23 cellular contexts compared by ENCODE assay signal in genomic region chr7:44569958-44570357, GRCh38. TPM values are rescaled to one million over a fixed set of nuclear protein-coding genes. Genes with fewer than 3 reads are reported as not detected.
DNase-seq lines count a peak whose midpoint lies in the region; ATAC-seq, FAIRE-seq and TF ChIP-seq lines count a peak whose summit lies in the region.
"Had no signal": no experiment of that assay in that cellular context is flagged by ENCODE, and none has a peak within 500 bp of the region (broad histone marks: within the 10 kb centered on the region; RNA-seq: fewer than 3 reads in every experiment).

No MANE protein-coding gene starts in this region.

- H3K27ac Mint-ChIP-seq in CD8-positive, alpha-beta T cell = peak overlapping the region; percentile 49
- no peak overlapping the region for H3K27ac Mint-ChIP-seq in HFFc6

- no peak overlapping the region for H3K56ac ChIP-seq in IMR-90 (ENCODE audit: extremely low read depth, insufficient read depth, low read length)

- H3K36me3 Mint-ChIP-seq in CD8-positive, alpha-beta T cell = peaks cover 89% of the 10 kb centered on the region
- peaks cover 59% of the 10 kb centered on the region for H3K36me3 Mint-ChIP-seq in HFFc6 (ENCODE audit: low read depth)

- no peaks in the 10 kb centered on the region for H3K27me3 ChIP-seq in CD8-positive, alpha-beta T cell (ENCODE audit: insufficient read depth, low read length)
- H3K27me3 ChIP-seq in IMR-90 (ENCODE audit: control insufficient read depth, insufficient read depth, low read length) = no peaks in the 10 kb centered on the region
- no peaks in the 10 kb centered on the region for H3K27me3 ChIP-seq in GM12878 (replicated peaks in 1 of 2; ENCODE audit: control insufficient read depth in 2 of 2, insufficient read depth in 2 of 2, low read length in 1 of 2)

- intact Hi-C loops in CD8-positive, alpha-beta T cell (cut with DNase I, micrococcal nuclease) = loop anchor here in 1 of 2 experiments (5.0 to 10.0 kb wide), 2 partner anchors 583 to 1635 kb away; partner anchors contain the start of genes MRPL32 and PSMA2
- intact Hi-C loops in IMR-90 (cut with micrococcal nuclease) (no loop called here), GM12878 (cut with micrococcal nuclease; ENCODE audit: unreplicated experiment) (no loop called here)

- no peak overlapping the region for H3K4me3 Mint-ChIP-seq in CD8-positive, alpha-beta T cell
- no peak overlapping the region for H3K4me3 Mint-ChIP-seq in HFFc6

- H2AFZ ChIP-seq in IMR-90 (replicated peaks; ENCODE audit: low read length, poor library complexity) (no peak overlapping the region), GM12878 (ENCODE audit: control insufficient read depth, low read depth, low read length) (no peak overlapping the region)

- TF ChIP-seq POLR2A in IMR-90 (IDR thresholded peaks at IDR 0.05; ENCODE audit: low read depth, low read length) = no peak
- no peak for TF ChIP-seq POLR2A in GM12878 (IDR thresholded peaks at IDR 0.05; ENCODE audit: low read depth, low read length)

- H3K4me2 ChIP-seq in IMR-90 (ENCODE audit: low read depth, low read length) (no peak overlapping the region), GM12878 (ENCODE audit: control insufficient read depth, insufficient read depth) (no peak overlapping the region)

- no peaks in the 10 kb centered on the region for H3K27me3 Mint-ChIP-seq in CD8-positive, alpha-beta T cell (ENCODE audit: low read depth)
- H3K27me3 Mint-ChIP-seq in HFFc6 (ENCODE audit: insufficient read depth) = no peaks in the 10 kb centered on the region
- H3K27me3 Mint-ChIP-seq: CD4-positive, CD25-positive, alpha-beta regulatory T cell had no signal

- ATAC-seq in CD8-positive, alpha-beta T cell = no peak
- ATAC-seq in IMR-90 (ENCODE audit: low read depth) = no peak
- ATAC-seq in GM12878 = no peak
- no peak for ATAC-seq in left lobe of liver
- ATAC-seq in GM21529 (IDR thresholded peaks at IDR 0.05; ENCODE audit: unreplicated experiment) = no peak
- ATAC-seq in GM19455 (IDR thresholded peaks at IDR 0.05; ENCODE audit: unreplicated experiment) = no peak

- H3K9me3 ChIP-seq in CD8-positive, alpha-beta T cell (ENCODE audit: low read length) = no peaks in the 10 kb centered on the region
- H3K9me3 ChIP-seq in IMR-90 (ENCODE audit: control insufficient read depth, insufficient read depth, low read length) = no peaks in the 10 kb centered on the region
- H3K9me3 ChIP-seq in GM12878 (replicated peaks; ENCODE audit: control insufficient read depth, insufficient read depth, low read length) = no peaks in the 10 kb centered on the region
- H3K9me3 ChIP-seq: Caco-2 had no signal

- H3K9ac ChIP-seq in IMR-90 (ENCODE audit: low read depth, low read length) (no peak overlapping the region), GM12878 (ENCODE audit: control insufficient read depth, insufficient read depth, low read length) (no peak overlapping the region)

- peaks cover 35% of the 10 kb centered on the region for H3K79me2 ChIP-seq in GM12878 (ENCODE audit: control insufficient read depth, insufficient read depth, low read length)

- no peak overlapping the region for H4K5ac ChIP-seq in IMR-90 (ENCODE audit: low read depth, low read length)

- H4K8ac ChIP-seq in IMR-90 (ENCODE audit: low read depth in 2 of 2, low read length in 2 of 2) = no peak overlapping the region

- H3K18ac ChIP-seq in IMR-90 (ENCODE audit: low read depth, low read length) = no peak overlapping the region

- no peak overlapping the region for H3K14ac ChIP-seq in IMR-90 (replicated peaks; ENCODE audit: low read depth, low read length)

- no peak overlapping the region for H3K4ac ChIP-seq in IMR-90 (ENCODE audit: low read depth, low read length)

- no peak overlapping the region for H2BK5ac ChIP-seq in IMR-90 (ENCODE audit: low read depth, low read length, poor library complexity, severe bottlenecking)

- CTCF ChIA-PET in CD8-positive, alpha-beta T cell (lab: Charles Lee) = interaction anchor here (0.8 to 2.3 kb wide), 5 partner anchors 11 to 351 kb away, joined by 3 to 8 read pairs (median 4); no protein-coding TSS in a partner anchor
- CTCF ChIA-PET in IMR-90 (lab: Yijun Ruan, JAX) = no interaction called here
- CTCF ChIA-PET in GM12878 (lab: Yijun Ruan, JAX) = interaction anchor here (1.2 to 2.0 kb wide), 3 partner anchors 9 to 329 kb away, joined by 4 to 6 read pairs (median 6); no protein-coding TSS in a partner anchor

- in situ Hi-C loops in IMR-90 (cut with MboI; ENCODE audit: low sequenced_read_pairs) (loop anchor here (10.0 kb wide), 1 partner anchor 325 kb away; no protein-coding TSS in a partner anchor), GM12878 (cut with MboI) (no loop called here)

- dilution Hi-C loops in IMR-90 (cut with HindIII; ENCODE audit: low sequenced_read_pairs, unreplicated experiment) = no loop called here

- H3K9me3 Mint-ChIP-seq in CD8-positive, alpha-beta T cell = no peaks in the 10 kb centered on the region
- H3K9me3 Mint-ChIP-seq in HFFc6 = no peaks in the 10 kb centered on the region
- H3K9me3 Mint-ChIP-seq: CD4-positive, CD25-positive, alpha-beta regulatory T cell had no signal

- no peak for TF ChIP-seq CTCF in CD8-positive, alpha-beta T cell (IDR thresholded peaks at IDR 0.05)
- TF ChIP-seq CTCF in IMR-90 (conservative IDR thresholded peaks at IDR 0.05; ENCODE audit: low read depth, low read length) (no peak), GM12878 (IDR thresholded peaks at IDR 0.05 in 2 of 3, conservative IDR thresholded peaks at IDR 0.05 in 1 of 3; ENCODE audit: control insufficient read depth in 2 of 3, extremely low read depth in 1 of 3, insufficient read depth in 1 of 3, low read depth in 3 of 3, low read length in 3 of 3) (no peak), HFFc6 (IDR thresholded peaks at IDR 0.05) (no peak)

- H3K4me1 ChIP-seq in CD8-positive, alpha-beta T cell (ENCODE audit: insufficient read depth, low read length) = peaks cover 24% of the 10 kb centered on the region
- H3K4me1 ChIP-seq in IMR-90 (ENCODE audit: control insufficient read depth, insufficient read depth, low read length) (peaks cover 5% of the 10 kb centered on the region), GM12878 (ENCODE audit: control insufficient read depth, insufficient read depth, low read length) (peaks cover 9% of the 10 kb centered on the region)

- peaks cover 63% of the 10 kb centered on the region for H3K36me3 ChIP-seq in CD8-positive, alpha-beta T cell (ENCODE audit: insufficient read depth, low read length)
- H3K36me3 ChIP-seq in IMR-90 (ENCODE audit: control insufficient read depth, insufficient read depth, low read length) = peaks cover 69% of the 10 kb centered on the region
- peaks cover 39 to 57% of the 10 kb centered on the region in 2 experiments for H3K36me3 ChIP-seq in GM12878 (ENCODE audit: control insufficient read depth in 2 of 2, insufficient read depth in 2 of 2, low read length in 1 of 2)

- no peak overlapping the region for H3K27ac ChIP-seq in CD8-positive, alpha-beta T cell (ENCODE audit: low read depth, low read length)
- H3K27ac ChIP-seq in IMR-90 (ENCODE audit: insufficient read depth, low read length) (no peak overlapping the region), GM12878 (ENCODE audit: control insufficient read depth, insufficient read depth) (no peak overlapping the region)

- FAIRE-seq in GM12878 (lab: Jason Lieb, UNC) = no peak
- FAIRE-seq: GM12891, H1 had no signal

- WGBS in IMR-90 (ENCODE audit: extremely low coverage in 2 of 2, insufficient read length in 1 of 2), 2 experiments = 93% methylated on average over 5 of the region's 9 CpGs; no CpG with 5 or more reads in 1 of the 2 experiments
- WGBS in GM12878 (ENCODE audit: insufficient coverage, insufficient replicate concordance, low lambda C conversion rate, missing lambda C conversion rate) = 93% methylated on average over 9 of the region's 9 CpGs

- no peak overlapping the region for H2AK5ac ChIP-seq in IMR-90 (ENCODE audit: low read depth, low read length)

- BruUV-seq in IMR-90 (replicated peaks; lab: Mats Ljungman, UMichigan) (no TSS peak), GM12878 (replicated peaks; lab: Mats Ljungman, UMichigan) (no TSS peak)

- no peak overlapping the region for H4K91ac ChIP-seq in IMR-90 (ENCODE audit: insufficient read depth, low read depth, low read length)

- SMC1A ChIA-PET in GM12878 (lab: Charles Lee; ENCODE audit: uncharacterized antibody, unreplicated experiment) = interaction anchor here (2.1 kb wide), 1 partner anchor 37 kb away, joined by 6 read pairs; the partner anchor contains the start of gene OGDH

- TF ChIP-seq EP300 in GM12878 (IDR thresholded peaks at IDR 0.05; ENCODE audit: borderline replicate concordance in 1 of 2, control insufficient read depth in 1 of 2, low read depth in 2 of 2, low read length in 2 of 2) = no peak

- peaks cover 43% of the 10 kb centered on the region for H3K4me1 Mint-ChIP-seq in CD8-positive, alpha-beta T cell (ENCODE audit: low read depth)
- peaks cover 28% of the 10 kb centered on the region for H3K4me1 Mint-ChIP-seq in HFFc6 (ENCODE audit: low read depth)

- POLR2A ChIA-PET in CD8-positive, alpha-beta T cell (lab: Charles Lee) = interaction anchor here (0.9 to 1.7 kb wide), 2 partner anchors 12 to 36 kb away, joined by 3 to 7 read pairs; partner anchors contain the start of genes OGDH and TMED4
- POLR2A ChIA-PET in IMR-90 (lab: Charles Lee; ENCODE audit: unreplicated experiment) = no interaction called here
- POLR2A ChIA-PET in GM12878 (lab: Charles Lee) = interaction anchor here (0.6 kb wide), 1 partner anchor 189 kb away, joined by 5 read pairs; no protein-coding TSS in a partner anchor

- peaks cover 13% of the 10 kb centered on the region for H3K9me1 ChIP-seq in IMR-90 (ENCODE audit: insufficient read depth, low read length)

- peaks cover 46 to 67% of the 10 kb centered on the region in 2 experiments for H3K79me1 ChIP-seq in IMR-90 (ENCODE audit: low read depth in 1 of 2, low read length in 2 of 2)

- DNase-seq in CD8-positive, alpha-beta T cell = no peak
- DNase-seq in IMR-90 (no peak), GM12878 (ENCODE audit: low read depth, low spot score) (no peak), left lobe of liver (ENCODE audit: low spot score) (peak; percentile 35), HFFc6 (no peak), OCI-M1 (lab: John Stamatoyannopoulos, UW) (no peak)
- DNase-seq: Caco-2; CD4-positive, CD25-positive, alpha-beta regulatory T cell; DND-41; KG1; NCI-H1092; NCI-H1436; NCI-H187 treated with DMSO at 0.1 percent for 48 hours; NCI-H2107; NCI-H446 treated with DMSO at 0.1 percent for 48 hours; NCI-H526 treated with DMSO at 0.1 percent for 48 hours; Right ventricle myocardium superior had no signal

- RAD21 ChIA-PET in GM12878 (lab: Charles Lee; ENCODE audit: unreplicated experiment) = no interaction called here

- no peak overlapping the region for H2BK20ac ChIP-seq in IMR-90 (ENCODE audit: low read depth, low read length)

- H3K23ac ChIP-seq in IMR-90 (ENCODE audit: low read depth, low read length) = no peak overlapping the region

- H2BK15ac ChIP-seq in IMR-90 (ENCODE audit: low read depth, low read length) = no peak overlapping the region

- no peak overlapping the region for H2BK120ac ChIP-seq in IMR-90 (ENCODE audit: low read depth, low read length)

- H3K4me3 ChIP-seq in CD8-positive, alpha-beta T cell (ENCODE audit: low read depth, low read length) = no peak overlapping the region
- H3K4me3 ChIP-seq in IMR-90 (ENCODE audit: insufficient read depth, low read depth, low read length) (no peak overlapping the region), GM12878 (no peak overlapping the region)

- H4K20me1 ChIP-seq in IMR-90 (ENCODE audit: insufficient read depth, low read length) (peaks cover 18% of the 10 kb centered on the region), GM12878 (ENCODE audit: control insufficient read depth, insufficient read depth) (no peaks in the 10 kb centered on the region; the same call in 1 of the 2 replicates)

- H2AK9ac ChIP-seq in IMR-90 (replicated peaks; ENCODE audit: low read depth, low read length, poor library complexity) = no peak overlapping the region

- no peak for TF ChIP-seq RAD21 in IMR-90 (IDR thresholded peaks at IDR 0.05; ENCODE audit: low read length)
- TF ChIP-seq RAD21 in GM12878 (IDR thresholded peaks at IDR 0.05; ENCODE audit: insufficient read depth, low read depth, low read length) = no peak

RNA-seq across cellular contexts. Expression of gene DDX56, which starts 3.8 kb away (rescaled TPM):
- total RNA-seq in CD8-positive, alpha-beta T cell = 100 to 1,000 TPM; 140 to 141 TPM
- total RNA-seq in IMR-90 (2012; rRNA removed) = 56.9 and 67.7 TPM in 2 replicates
- polyA plus RNA-seq in IMR-90 (2012; rRNA removed) = 58.2 and 59.4 TPM in 2 replicates
- polyA plus RNA-seq in IMR-90 (2012; cell fraction: cytosol; rRNA removed) = 30.4 and 32.4 TPM in 2 replicates
- polyA plus RNA-seq in IMR-90 (2012; cell fraction: nucleus; rRNA removed; ENCODE audit: low replicate concordance) = 167 and 209 TPM in 2 replicates
- 56.8 and 76.3 TPM in 2 replicates for total RNA-seq in GM12878 (2013; cell fraction: nucleolus; rRNA removed)
- total RNA-seq in GM12878 (2014; rRNA removed) = 93.2 and 97.4 TPM in 2 replicates
- total RNA-seq in GM12878 (2014; rRNA removed; fragmentation: Illumina TruSeq; extraction: Trizol) = 51.5 and 52.1 TPM in 2 replicates
- 86.3 and 92.4 TPM in 2 replicates for total RNA-seq in GM12878 (2021)
- polyA plus RNA-seq in GM12878 (2011; ENCODE audit: low read depth) = 40.2 TPM
- polyA plus RNA-seq in GM12878 (2011; rRNA removed) = 56.0 and 82.9 TPM in 2 replicates
- polyA plus RNA-seq in GM12878 (2011; cell fraction: cytosol; rRNA removed) = 85.7 and 112 TPM in 2 replicates
- polyA plus RNA-seq in GM12878 (2011; cell fraction: nucleus; rRNA removed) = 182 and 194 TPM in 2 replicates
- polyA plus RNA-seq in GM12878 (2012) = 57.3 and 65.1 TPM in 2 replicates
- polyA plus RNA-seq in GM12878 (2014; fragmentation: Illumina TruSeq; extraction: Trizol) = 39.1 and 78.1 TPM in 2 replicates
- 10 to 100 TPM; 19.8 to 48.3 TPM for polyA plus RNA-seq in GM12878 (2014; fragmentation: Nextera tagmentation; extraction: Ambion mirVana)
- 79.6 and 93.8 TPM in 2 replicates for polyA plus RNA-seq in GM12878 (2014; rRNA removed)
- 100 to 1,000 TPM; 127 to 136 TPM for polyA plus RNA-seq in GM12878 (2016; fragmentation: Nextera tagmentation; extraction: Ambion mirVana)
- polyA minus RNA-seq in GM12878 (2011; rRNA and poly(A)+ RNA removed) = 75.0 and 100 TPM in 2 replicates
- 26.6 and 29.3 TPM in 2 replicates for polyA minus RNA-seq in GM12878 (2011; cell fraction: cytosol; rRNA and poly(A)+ RNA removed)
- polyA minus RNA-seq in GM12878 (2011; cell fraction: nucleus; rRNA and poly(A)+ RNA removed) = 51.5 and 87.5 TPM in 2 replicates
- total RNA-seq in left lobe of liver = 32.9 TPM
- total RNA-seq in HFFc6 (2021; fragmentation: NEBNext Ultra II Directional; extraction: Animal tissue kit (Norgen Biotek cat#: 25700)) = 10 to 100 TPM; 62.2 to 81.9 (median 70.1) TPM

RNA-seq across cellular contexts. Expression of gene TMED4, which starts 12.1 kb away (rescaled TPM):
- total RNA-seq in CD8-positive, alpha-beta T cell = 100 to 1,000 TPM; 115 to 120 TPM
- total RNA-seq in IMR-90 (2012; rRNA removed) (68.0 and 92.7 TPM in 2 replicates), GM12878 (2014; rRNA removed) (71.3 and 75.3 TPM in 2 replicates), GM12878 (2014; rRNA removed; fragmentation: Illumina TruSeq; extraction: Trizol) (39.1 and 41.4 TPM in 2 replicates), GM12878 (2021) (41.6 and 48.1 TPM in 2 replicates), left lobe of liver (45.5 TPM)
- polyA plus RNA-seq in IMR-90 (2012; rRNA removed) (57.3 and 58.6 TPM in 2 replicates), GM12878 (2011; rRNA removed) (67.1 and 69.8 TPM in 2 replicates), GM12878 (2014; fragmentation: Illumina TruSeq; extraction: Trizol) (37.3 and 38.9 TPM in 2 replicates), GM12878 (2014; fragmentation: Nextera tagmentation; extraction: Ambion mirVana) (10 to 100 TPM; 20.8 to 21.0 TPM), GM12878 (2014; rRNA removed) (48.1 and 53.9 TPM in 2 replicates), GM12878 (2016; fragmentation: Nextera tagmentation; extraction: Ambion mirVana) (10 to 100 TPM; 55.6 to 57.4 TPM)
- polyA plus RNA-seq in IMR-90 (2012; cell fraction: cytosol; rRNA removed) = 44.5 and 118 TPM in 2 replicates
- 104 and 122 TPM in 2 replicates for polyA plus RNA-seq in IMR-90 (2012; cell fraction: nucleus; rRNA removed; ENCODE audit: low replicate concordance)
- total RNA-seq in GM12878 (2013; cell fraction: nucleolus; rRNA removed) = 141 and 178 TPM in 2 replicates
- 49.3 TPM for polyA plus RNA-seq in GM12878 (2011; ENCODE audit: low read depth)
- 82.6 and 87.1 TPM in 2 replicates for polyA plus RNA-seq in GM12878 (2011; cell fraction: cytosol; rRNA removed)
- 70.6 and 72.2 TPM in 2 replicates for polyA plus RNA-seq in GM12878 (2011; cell fraction: nucleus; rRNA removed)
- 51.2 and 51.5 TPM in 2 replicates for polyA plus RNA-seq in GM12878 (2012)
- 58.4 and 72.4 TPM in 2 replicates for polyA minus RNA-seq in GM12878 (2011; rRNA and poly(A)+ RNA removed)
- 28.4 and 31.1 TPM in 2 replicates for polyA minus RNA-seq in GM12878 (2011; cell fraction: cytosol; rRNA and poly(A)+ RNA removed)
- 33.5 and 53.0 TPM in 2 replicates for polyA minus RNA-seq in GM12878 (2011; cell fraction: nucleus; rRNA and poly(A)+ RNA removed)
- 10 to 100 TPM; 73.7 to 89.7 (median 80.7) TPM for total RNA-seq in HFFc6 (2021; fragmentation: NEBNext Ultra II Directional; extraction: Animal tissue kit (Norgen Biotek cat#: 25700))

RNA-seq across cellular contexts. Expression of gene NPC1L1, which starts 28.8 kb away (rescaled TPM):
- total RNA-seq in CD8-positive, alpha-beta T cell = under 1 TPM in 1 of 2 experiments, not detected in 1; 0.06 TPM
- not detected in 2 replicates for total RNA-seq in IMR-90 (2012; rRNA removed)
- 0.03 and 0.07 TPM in 2 replicates for polyA plus RNA-seq in IMR-90 (2012; rRNA removed)
- polyA plus RNA-seq in IMR-90 (2012; cell fraction: cytosol; rRNA removed) = 0.08 TPM in 1 of 2 replicates, not detected in the other
- polyA plus RNA-seq in IMR-90 (2012; cell fraction: nucleus; rRNA removed; ENCODE audit: low replicate concordance) = 0.09 and 0.10 TPM in 2 replicates
- total RNA-seq in GM12878 (2013; cell fraction: nucleolus; rRNA removed) = 0.15 TPM in 1 of 2 replicates, not detected in the other
- total RNA-seq in GM12878 (2014; rRNA removed) = 0.11 TPM in 1 of 2 replicates, not detected in the other
- total RNA-seq in GM12878 (2014; rRNA removed; fragmentation: Illumina TruSeq; extraction: Trizol) = not detected in 2 replicates
- 0.08 TPM in 1 of 2 replicates, not detected in the other for total RNA-seq in GM12878 (2021)
- polyA plus RNA-seq in GM12878 (2011; ENCODE audit: low read depth) = not detected
- polyA plus RNA-seq in GM12878 (2011; rRNA removed) = 0.37 and 0.90 TPM in 2 replicates
- polyA plus RNA-seq in GM12878 (2011; cell fraction: cytosol; rRNA removed) = 0.87 and 1.0 TPM in 2 replicates
- 4.4 and 6.9 TPM in 2 replicates for polyA plus RNA-seq in GM12878 (2011; cell fraction: nucleus; rRNA removed)
- 0.01 and 0.03 TPM in 2 replicates for polyA plus RNA-seq in GM12878 (2012)
- polyA plus RNA-seq in GM12878 (2014; fragmentation: Illumina TruSeq; extraction: Trizol) = 0.01 TPM in 1 of 2 replicates, not detected in the other
- polyA plus RNA-seq in GM12878 (2014; fragmentation: Nextera tagmentation; extraction: Ambion mirVana) = not detected
- 0.03 TPM in 1 of 2 replicates, not detected in the other for polyA plus RNA-seq in GM12878 (2014; rRNA removed)
- polyA plus RNA-seq in GM12878 (2016; fragmentation: Nextera tagmentation; extraction: Ambion mirVana) = not detected
- polyA minus RNA-seq in GM12878 (2011; rRNA and poly(A)+ RNA removed) = 0.66 and 1.6 TPM in 2 replicates
- 0.40 and 0.62 TPM in 2 replicates for polyA minus RNA-seq in GM12878 (2011; cell fraction: cytosol; rRNA and poly(A)+ RNA removed)
- 1.6 and 2.1 TPM in 2 replicates for polyA minus RNA-seq in GM12878 (2011; cell fraction: nucleus; rRNA and poly(A)+ RNA removed)
- 21.1 TPM for total RNA-seq in left lobe of liver
- not detected for total RNA-seq in HFFc6 (2021; fragmentation: NEBNext Ultra II Directional; extraction: Animal tissue kit (Norgen Biotek cat#: 25700))
- total RNA-seq: SK-MEL-5 had no signal
- polyA plus RNA-seq: BJ had no signal

RNA-seq across cellular contexts. Expression of gene OGDH, which starts 36.5 kb away (rescaled TPM):
- total RNA-seq in CD8-positive, alpha-beta T cell = 10 to 100 TPM; 36.8 to 39.6 TPM
- total RNA-seq in IMR-90 (2012; rRNA removed) (52.8 and 56.5 TPM in 2 replicates), GM12878 (2014; rRNA removed) (60.6 and 63.5 TPM in 2 replicates), GM12878 (2014; rRNA removed; fragmentation: Illumina TruSeq; extraction: Trizol) (20.5 and 23.1 TPM in 2 replicates), GM12878 (2021) (103 and 104 TPM in 2 replicates), left lobe of liver (50.9 TPM)
- polyA plus RNA-seq in IMR-90 (2012; rRNA removed) (47.4 and 47.5 TPM in 2 replicates), GM12878 (2011; rRNA removed) (16.7 and 33.8 TPM in 2 replicates), GM12878 (2014; fragmentation: Illumina TruSeq; extraction: Trizol) (39.9 and 56.7 TPM in 2 replicates), GM12878 (2014; fragmentation: Nextera tagmentation; extraction: Ambion mirVana) (1 to 10 TPM; 4.1 to 4.2 TPM), GM12878 (2014; rRNA removed) (44.7 and 49.1 TPM in 2 replicates), GM12878 (2016; fragmentation: Nextera tagmentation; extraction: Ambion mirVana) (10 to 100 TPM; 52.0 to 53.2 TPM)
- 34.5 and 44.6 TPM in 2 replicates for polyA plus RNA-seq in IMR-90 (2012; cell fraction: cytosol; rRNA removed)
- 38.0 and 54.5 TPM in 2 replicates for polyA plus RNA-seq in IMR-90 (2012; cell fraction: nucleus; rRNA removed; ENCODE audit: low replicate concordance)
- 59.5 and 66.5 TPM in 2 replicates for total RNA-seq in GM12878 (2013; cell fraction: nucleolus; rRNA removed)
- 21.1 TPM for polyA plus RNA-seq in GM12878 (2011; ENCODE audit: low read depth)
- polyA plus RNA-seq in GM12878 (2011; cell fraction: cytosol; rRNA removed) = 49.7 and 61.0 TPM in 2 replicates
- 98.8 and 106 TPM in 2 replicates for polyA plus RNA-seq in GM12878 (2011; cell fraction: nucleus; rRNA removed)
- 38.1 and 42.9 TPM in 2 replicates for polyA plus RNA-seq in GM12878 (2012)
- 87.7 and 88.6 TPM in 2 replicates for polyA minus RNA-seq in GM12878 (2011; rRNA and poly(A)+ RNA removed)
- 34.1 and 34.2 TPM in 2 replicates for polyA minus RNA-seq in GM12878 (2011; cell fraction: cytosol; rRNA and poly(A)+ RNA removed)
- 25.9 and 35.4 TPM in 2 replicates for polyA minus RNA-seq in GM12878 (2011; cell fraction: nucleus; rRNA and poly(A)+ RNA removed)
- 10 to 100 TPM; 77.8 to 88.2 (median 80.2) TPM for total RNA-seq in HFFc6 (2021; fragmentation: NEBNext Ultra II Directional; extraction: Animal tissue kit (Norgen Biotek cat#: 25700))

Comparison
In these comparisons a context has a peak if more than half of its experiments do, and no peak if none do; other contexts are left out.
1. RNA of gene NPC1L1, which starts 28.8 kb away (total RNA-seq): 21.1 TPM in left lobe of liver (single experiment); 0.06 TPM in CD8-positive, alpha-beta T cell, not detected in IMR-90, 0.08 to 0.15 TPM in GM12878 and not detected in HFFc6; every median in the first group is over 10 times any median in the second.